In the genomic region with DNA sequence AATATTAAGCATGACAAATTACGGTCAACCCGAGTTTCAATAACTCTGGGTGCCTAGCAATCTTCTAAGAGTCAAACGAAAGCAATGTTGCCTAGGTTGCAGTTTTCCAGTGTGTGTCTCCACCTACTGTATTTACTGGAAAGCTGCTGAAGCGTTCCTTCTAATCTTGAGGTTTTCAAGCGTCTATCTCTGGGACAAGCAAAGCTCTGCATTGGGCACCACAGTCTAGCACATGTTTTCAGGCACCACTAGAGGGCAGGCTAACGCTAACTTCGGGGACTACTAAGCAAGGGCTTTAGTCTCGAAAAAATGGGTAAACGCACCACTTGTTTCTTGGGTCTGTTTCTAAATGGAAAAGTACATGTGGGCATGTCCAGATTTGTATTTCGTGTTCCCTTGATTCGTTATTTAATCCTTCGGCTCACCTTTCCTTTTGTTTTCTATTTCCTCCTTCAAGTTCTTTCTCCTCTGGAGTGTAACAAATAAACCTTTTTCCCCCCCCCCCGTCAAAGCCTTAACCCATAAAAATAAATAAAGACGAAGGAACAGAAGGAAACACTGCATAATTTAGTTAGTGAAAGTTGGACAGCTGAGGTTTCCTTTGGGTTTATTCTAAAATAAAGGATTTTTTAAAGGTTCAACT, we compare ENCODE assay signal across 8 cellular contexts.
A peak's percentile ranks its signal among the peaks of the same experiment; 100 is the strongest.
DNase-seq lines count a peak whose midpoint lies in the region; ATAC-seq, FAIRE-seq and TF ChIP-seq lines count a peak whose summit lies in the region.
"Not testable (repeated sequence)": the region's sequence is repeated elsewhere in the genome, so short reads cannot be mapped to it uniquely, and the experiment has no call there.

No MANE protein-coding gene starts in this region.

- WGBS in K562 (ENCODE audit: insufficient coverage, low coverage, missing lambda C conversion rate): 0% methylated on average over 9 of the region's 14 CpGs
- 5% methylated on average over 13 of the region's 14 CpGs for WGBS in right cardiac atrium
- WGBS in small intestine, 3 donors: 2 to 3% (median 3%) methylated on average over 12 to 14 of the region's 14 CpGs

- H3K4me3 ChIP-seq in K562; right cardiac atrium (ENCODE audit: low read length); small intestine (ENCODE audit: low read depth in 1 of 2, low read length in 2 of 2): not testable (repeated sequence)
- H3K4me3 ChIP-seq in tibial artery: peak overlapping the region; percentile 14 to 21

- H3K9me1 ChIP-seq in K562 (ENCODE audit: control insufficient read depth, insufficient read depth, low read length): not testable (repeated sequence)

- in situ Hi-C loops in K562 (cut with MboI): not testable (repeated sequence)

- not testable (repeated sequence) for H3K27me3 ChIP-seq in K562 (ENCODE audit: control insufficient read depth in 2 of 2, insufficient read depth in 2 of 2, low read length in 2 of 2); right cardiac atrium (ENCODE audit: control insufficient read depth, insufficient read depth); small intestine (ENCODE audit: control insufficient read depth in 2 of 2, insufficient read depth in 2 of 2, low read length in 2 of 2); tibial artery

- not testable (repeated sequence) for TF ChIP-seq EP300 in K562 (IDR thresholded peaks at IDR 0.05; ENCODE audit: low read length)

- H3K27ac ChIP-seq in K562 (ENCODE audit: extremely low read depth, low read depth, low read length); right cardiac atrium (ENCODE audit: low read length); small intestine (ENCODE audit: low read depth in 1 of 2, low read length in 1 of 2); tibial artery: not testable (repeated sequence)

- ATAC-seq in GM18502 (IDR thresholded peaks at IDR 0.05; ENCODE audit: poor library complexity, unreplicated experiment): peak; percentile 95
- ATAC-seq in HG03565 (IDR thresholded peaks at IDR 0.05; ENCODE audit: unreplicated experiment): peak; percentile 92
- peak; percentile 99 for ATAC-seq in K562
- ATAC-seq in right cardiac atrium: peak; percentile 95 to 98

- CTCF ChIA-PET in K562 (lab: Yijun Ruan, JAX; ENCODE audit: low intra/inter-chr PET ratio): interaction anchor here (2.4 kb wide), 1 partner anchor 131 kb away, joined by 13 read pairs; no protein-coding TSS in a partner anchor

- not testable (repeated sequence) for H3K9me3 ChIP-seq in K562 (replicated peaks; ENCODE audit: control insufficient read depth, insufficient read depth, low read depth, low read length); right cardiac atrium (ENCODE audit: control insufficient read depth, low read length); small intestine (ENCODE audit: control insufficient read depth, low read depth); tibial artery

- not testable (repeated sequence) for H4K20me1 ChIP-seq in K562 (replicated peaks; ENCODE audit: control insufficient read depth, insufficient read depth, low read length)

- TF ChIP-seq CTCF in K562 (IDR thresholded peaks at IDR 0.05 in 2 of 3, conservative IDR thresholded peaks at IDR 0.05 in 1 of 3; ENCODE audit: insufficient read depth in 2 of 3, low read depth in 1 of 3, low read length in 3 of 3) (peak; percentile 44 to 49 (median 44); a peak in 5 of 6 replicates), tibial artery (IDR thresholded peaks at IDR 0.05) (peak; percentile 31 to 52)

- not testable (repeated sequence) for H2AFZ ChIP-seq in K562 (ENCODE audit: low read depth, low read length)

- not testable (repeated sequence) for H3K36me3 ChIP-seq in K562 (ENCODE audit: control insufficient read depth, insufficient read depth, low read length); small intestine (ENCODE audit: control insufficient read depth in 2 of 2, insufficient read depth in 2 of 2, low read length in 2 of 2); tibial artery

- POLR2A ChIA-PET in K562 (lab: Yijun Ruan, JAX): interaction anchor here (0.5 kb wide), 1 partner anchor 480 kb away, joined by 3 read pairs; no protein-coding TSS in a partner anchor

- not testable (repeated sequence) for TF ChIP-seq POLR2A in H54 (IDR thresholded peaks at IDR 0.05; ENCODE audit: low read depth, low read length); K562 (conservative IDR thresholded peaks at IDR 0.05)

- FAIRE-seq in H54 (lab: Jason Lieb, UNC) (peak; percentile 89), K562 (lab: Jason Lieb, UNC) (peak; percentile 42), small intestine (lab: Jason Lieb, UNC) (peak; percentile 10)

- intact Hi-C loops in K562 (cut with micrococcal nuclease): not testable (repeated sequence)
- intact Hi-C loops in right cardiac atrium (cut with DNase I) (loop anchor here in 2 of 4 donors (10.0 kb wide), 1 partner anchor 131 kb away; no protein-coding TSS in a partner anchor), tibial artery (cut with DNase I; ENCODE audit: low total_unique reads) (loop anchor here (10.0 kb wide), 1 partner anchor 81 kb away; a partner anchor contains a TSS)

- not testable (repeated sequence) for H3K79me2 ChIP-seq in K562 (ENCODE audit: control insufficient read depth, insufficient read depth, low read length)

- not testable (repeated sequence) for BruUV-seq in K562 (replicated peaks; lab: Mats Ljungman, UMichigan)

- DNase-seq in H54 (ENCODE audit: insufficient read length, low spot score); K562 (ENCODE audit: extremely low read depth in 1 of 4, low spot score in 3 of 4); small intestine: not testable (repeated sequence)
- peak; percentile 75 for DNase-seq in activated CD4-positive, alpha-beta T cell treated with anti-CD3 and anti-CD28 coated beads, Interleukin-2, amount 50 U/mL, for 1 hour
- peak; percentile 69 to 82 (median 79) for DNase-seq in right cardiac atrium
- peak; percentile 79 to 83 for DNase-seq in tibial artery

- H3K4me2 ChIP-seq in K562 (ENCODE audit: insufficient read depth, low read length): not testable (repeated sequence)

- TF ChIP-seq RAD21 in K562 (CRISPR knock-in tag; conservative IDR thresholded peaks at IDR 0.05 in 1 of 2, IDR thresholded peaks at IDR 0.05 in 1 of 2): peak; percentile 50 to 63

- H3K4me1 ChIP-seq in K562 (replicated peaks in 1 of 2; ENCODE audit: control insufficient read depth in 2 of 2, insufficient read depth in 2 of 2, low read length in 2 of 2); right cardiac atrium (ENCODE audit: control insufficient read depth, insufficient read depth, low read length); small intestine (ENCODE audit: control insufficient read depth in 2 of 2, insufficient read depth in 1 of 2, low read depth in 1 of 2, low read length in 1 of 2); tibial artery: not testable (repeated sequence)

- not testable (repeated sequence) for H3K9ac ChIP-seq in K562 (ENCODE audit: insufficient read depth in 1 of 2, low read depth in 2 of 2, low read length in 2 of 2)

TF ChIP-seq in K562, 482 proteins besides CTCF, POLR2A, EP300 and RAD21:
- TF ChIP-seq, protein P1, sequence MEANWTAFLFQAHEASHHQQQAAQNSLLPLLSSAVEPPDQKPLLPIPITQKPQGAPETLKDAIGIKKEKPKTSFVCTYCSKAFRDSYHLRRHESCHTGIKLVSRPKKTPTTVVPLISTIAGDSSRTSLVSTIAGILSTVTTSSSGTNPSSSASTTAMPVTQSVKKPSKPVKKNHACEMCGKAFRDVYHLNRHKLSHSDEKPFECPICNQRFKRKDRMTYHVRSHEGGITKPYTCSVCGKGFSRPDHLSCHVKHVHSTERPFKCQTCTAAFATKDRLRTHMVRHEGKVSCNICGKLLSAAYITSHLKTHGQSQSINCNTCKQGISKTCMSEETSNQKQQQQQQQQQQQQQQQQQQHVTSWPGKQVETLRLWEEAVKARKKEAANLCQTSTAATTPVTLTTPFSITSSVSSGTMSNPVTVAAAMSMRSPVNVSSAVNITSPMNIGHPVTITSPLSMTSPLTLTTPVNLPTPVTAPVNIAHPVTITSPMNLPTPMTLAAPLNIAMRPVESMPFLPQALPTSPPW (CRISPR knock-in tag; IDR thresholded peaks at IDR 0.05): peak; percentile 36; the same call in 1 of the 2 replicates
- 0 out of 2 replicates have a peak, but pooled peaks have one; percentile 21 for TF ChIP-seq C11orf30 (IDR thresholded peaks at IDR 0.05; ENCODE audit: low read depth)
- TF ChIP-seq, protein P2, sequence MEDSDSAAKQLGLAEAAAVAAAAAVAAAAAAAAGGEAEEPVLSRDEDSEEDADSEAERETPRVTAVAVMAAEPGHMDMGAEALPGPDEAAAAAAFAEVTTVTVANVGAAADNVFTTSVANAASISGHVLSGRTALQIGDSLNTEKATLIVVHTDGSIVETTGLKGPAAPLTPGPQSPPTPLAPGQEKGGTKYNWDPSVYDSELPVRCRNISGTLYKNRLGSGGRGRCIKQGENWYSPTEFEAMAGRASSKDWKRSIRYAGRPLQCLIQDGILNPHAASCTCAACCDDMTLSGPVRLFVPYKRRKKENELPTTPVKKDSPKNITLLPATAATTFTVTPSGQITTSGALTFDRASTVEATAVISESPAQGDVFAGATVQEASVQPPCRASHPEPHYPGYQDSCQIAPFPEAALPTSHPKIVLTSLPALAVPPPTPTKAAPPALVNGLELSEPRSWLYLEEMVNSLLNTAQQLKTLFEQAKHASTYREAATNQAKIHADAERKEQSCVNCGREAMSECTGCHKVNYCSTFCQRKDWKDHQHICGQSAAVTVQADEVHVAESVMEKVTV (CRISPR knock-in tag; IDR thresholded peaks at IDR 0.05): peak; percentile 49; the same call in 1 of the 2 replicates
- TF ChIP-seq MAFG (tag; conservative IDR thresholded peaks at IDR 0.05): peak; percentile 46; the same call in 1 of the 2 replicates
- peak; percentile 33 for TF ChIP-seq ZNF316 (IDR thresholded peaks at IDR 0.05)
TF ChIP-seq in K562: peak in this region for 5; not testable (repeated sequence) for 477.
